8 cellular contexts compared by ENCODE assay signal in genomic region chr2:20012032-20012281, GRCh38. TPM values are rescaled to one million over a fixed set of nuclear protein-coding genes. Genes with fewer than 3 reads are reported as not detected.
A peak's percentile ranks its signal among the peaks of the same experiment; 100 is the strongest.
DNase-seq lines count a peak whose midpoint lies in the region; ATAC-seq and TF ChIP-seq lines count a peak whose summit lies in the region.

No MANE protein-coding gene starts in this region.

- no peaks in the 10 kb centered on the region for H3K9me3 ChIP-seq in right atrium auricular region
- H3K9me3 ChIP-seq in sigmoid colon: no peaks in the 10 kb centered on the region

- H3K36me3 Mint-ChIP-seq in activated CD4-positive, alpha-beta memory T cell treated with anti-CD3 and anti-CD28 coated beads, Interleukin-2, amount 10 ng/mL, durations not matched to agents 7 days and 5 days (ENCODE audit: low read depth): no peaks in the 10 kb centered on the region

- peaks cover 49% of the 10 kb centered on the region for H3K27me3 Mint-ChIP-seq in activated CD4-positive, alpha-beta memory T cell treated with anti-CD3 and anti-CD28 coated beads, Interleukin-2, amount 10 ng/mL, durations not matched to agents 7 days and 5 days

- no peak for TF ChIP-seq POLR2A in sigmoid colon (IDR thresholded peaks at IDR 0.05)

- no peaks in the 10 kb centered on the region for H3K36me3 ChIP-seq in GM06990 (ENCODE audit: control insufficient read depth, insufficient read depth, low read length)
- H3K36me3 ChIP-seq in right atrium auricular region: no peaks in the 10 kb centered on the region
- H3K36me3 ChIP-seq in sigmoid colon: no peaks in the 10 kb centered on the region

- H3K27me3 ChIP-seq in GM06990 (replicated peaks; ENCODE audit: control insufficient read depth, insufficient read depth, low read length): peaks cover 2% of the 10 kb centered on the region; the same call in 1 of the 2 replicates
- H3K27me3 ChIP-seq in right atrium auricular region: peaks cover 0 to 3% of the 10 kb centered on the region in 2 donors
- no peaks in the 10 kb centered on the region for H3K27me3 ChIP-seq in sigmoid colon

- peaks cover 11% of the 10 kb centered on the region for H3K4me1 Mint-ChIP-seq in activated CD4-positive, alpha-beta memory T cell treated with anti-CD3 and anti-CD28 coated beads, Interleukin-2, amount 10 ng/mL, durations not matched to agents 7 days and 5 days

- no peak for DNase-seq in GM06990 (ENCODE audit: extremely low read depth, insufficient read length)
- DNase-seq in activated CD4-positive, alpha-beta memory T cell treated with anti-CD3 and anti-CD28 coated beads, Interleukin-2, amount 10 ng/mL, durations not matched to agents 7 days and 5 days: no peak
- no peak for DNase-seq in right atrium auricular region (ENCODE audit: low spot score)
- DNase-seq in sigmoid colon: no peak
- DNase-seq in H4 (ENCODE audit: low spot score): no peak
- DNase-seq in dermis blood vessel endothelial cell: no peak
- no peak for DNase-seq in NCI-H146 (lab: John Stamatoyannopoulos, UW)

- CTCF ChIA-PET in activated CD4-positive, alpha-beta memory T cell treated with anti-CD3 and anti-CD28 coated beads, Interleukin-2, amount 10 ng/mL, durations not matched to agents 7 days and 5 days (lab: Charles Lee): no interaction called here

- TF ChIP-seq CTCF in GM06990 (IDR thresholded peaks at IDR 0.05; ENCODE audit: insufficient read depth, low read length, poor library complexity, severe bottlenecking): no peak
- TF ChIP-seq CTCF in right atrium auricular region (IDR thresholded peaks at IDR 0.05): no peak
- no peak for TF ChIP-seq CTCF in sigmoid colon (IDR thresholded peaks at IDR 0.05)

- peak overlapping the region; percentile 50 for H3K4me3 Mint-ChIP-seq in activated CD4-positive, alpha-beta memory T cell treated with anti-CD3 and anti-CD28 coated beads, Interleukin-2, amount 10 ng/mL, durations not matched to agents 7 days and 5 days

- ATAC-seq in GM21360 (IDR thresholded peaks at IDR 0.05; ENCODE audit: unreplicated experiment): no peak

- intact Hi-C loops in sigmoid colon (cut with DNase I): no loop called here

- POLR2A ChIA-PET in activated CD4-positive, alpha-beta memory T cell treated with anti-CD3 and anti-CD28 coated beads, Interleukin-2, amount 10 ng/mL, durations not matched to agents 7 days and 5 days (lab: Charles Lee): no interaction called here

- peaks cover 0 to 5% of the 10 kb centered on the region in 2 donors for H3K4me1 ChIP-seq in right atrium auricular region
- H3K4me1 ChIP-seq in sigmoid colon: peaks cover 0 to 17% (median 10%) of the 10 kb centered on the region in 4 donors

- no peak for TF ChIP-seq EP300 in sigmoid colon (IDR thresholded peaks at IDR 0.05)

- H3K27ac ChIP-seq in right atrium auricular region (no peak overlapping the region), sigmoid colon (no peak overlapping the region)

- H3K4me3 ChIP-seq in GM06990 (replicated peaks; ENCODE audit: low read depth, low read length) (peak overlapping the region; percentile 52; the same call in 1 of the 2 replicates), right atrium auricular region (peak overlapping the region; percentile 56 to 62), sigmoid colon (peak overlapping the region; percentile 30 to 59 (median 52))

- no peaks in the 10 kb centered on the region for H3K9me3 Mint-ChIP-seq in activated CD4-positive, alpha-beta memory T cell treated with anti-CD3 and anti-CD28 coated beads, Interleukin-2, amount 10 ng/mL, durations not matched to agents 7 days and 5 days

- WGBS in sigmoid colon, 2 donors: 22 to 41% methylated on average over 4 of the region's 4 CpGs

- H3K27ac Mint-ChIP-seq in activated CD4-positive, alpha-beta memory T cell treated with anti-CD3 and anti-CD28 coated beads, Interleukin-2, amount 10 ng/mL, durations not matched to agents 7 days and 5 days: no peak overlapping the region

RNA-seq across cellular contexts. Expression of gene MATN3, which starts 0.5 kb away (rescaled TPM):
- not detected for total RNA-seq in activated CD4-positive, alpha-beta memory T cell treated with anti-CD3 and anti-CD28 coated beads, Interleukin-2, amount 10 ng/mL, durations not matched to agents 7 days and 5 days
- total RNA-seq in right atrium auricular region (not detected), sigmoid colon (under 1 TPM; 0.54 to 0.82 (median 0.63) TPM), dermis blood vessel endothelial cell (1.2 and 1.3 TPM in 2 replicates)
- polyA plus RNA-seq in sigmoid colon: under 1 TPM in 1 of 3 donors, not detected in 2; 0.32 TPM
- total RNA-seq in H4 (2014; rRNA removed; shearing (Covaris generic)): 0.14 and 0.46 TPM in 2 replicates

RNA-seq across cellular contexts. Expression of gene WDR35, which starts 22.1 kb away (rescaled TPM):
- 1 to 10 TPM; 4.5 to 4.7 TPM for total RNA-seq in activated CD4-positive, alpha-beta memory T cell treated with anti-CD3 and anti-CD28 coated beads, Interleukin-2, amount 10 ng/mL, durations not matched to agents 7 days and 5 days
- 1 to 10 TPM; 4.1 to 5.0 TPM for total RNA-seq in right atrium auricular region
- 10 to 100 TPM in 3 of 4 donors, 1 to 10 TPM in 1; 7.2 to 15.5 (median 11.9) TPM for total RNA-seq in sigmoid colon
- polyA plus RNA-seq in sigmoid colon: 1 to 10 TPM in 1 of 3 donors, under 1 TPM in 2; 0.46 to 2.2 (median 0.60) TPM
- total RNA-seq in H4 (2014; rRNA removed; shearing (Covaris generic)): 4.1 and 4.5 TPM in 2 replicates
- total RNA-seq in dermis blood vessel endothelial cell: 8.7 and 10.5 TPM in 2 replicates

RNA-seq across cellular contexts. Expression of gene LAPTM4A, which starts 39.5 kb away (rescaled TPM):
- total RNA-seq in activated CD4-positive, alpha-beta memory T cell treated with anti-CD3 and anti-CD28 coated beads, Interleukin-2, amount 10 ng/mL, durations not matched to agents 7 days and 5 days: 10 to 100 TPM; 36.1 to 36.7 TPM
- total RNA-seq in right atrium auricular region: 100 to 1,000 TPM; 145 TPM
- total RNA-seq in sigmoid colon: 100 to 1,000 TPM; 181 to 246 (median 227) TPM
- 100 to 1,000 TPM in 1 of 3 donors, 10 to 100 TPM in 2; 59.2 to 192 (median 62.5) TPM for polyA plus RNA-seq in sigmoid colon
- total RNA-seq in H4 (2014; rRNA removed; shearing (Covaris generic)): 104 and 119 TPM in 2 replicates
- 79.5 and 134 TPM in 2 replicates for total RNA-seq in dermis blood vessel endothelial cell
